In genomic region chr2:29747786-29748470, GRCh38 we compare ENCODE assay signal across 8 cellular contexts.
A peak's percentile ranks its signal among the peaks of the same experiment; 100 is the strongest.
DNase-seq lines count a peak whose midpoint lies in the region; ATAC-seq and TF ChIP-seq lines count a peak whose summit lies in the region.

No MANE protein-coding gene starts in this region.

- no peaks in the 10 kb centered on the region for H3K36me3 Mint-ChIP-seq in HFFc6 (ENCODE audit: low read depth)

- H3K27me3 Mint-ChIP-seq in HFFc6 (ENCODE audit: insufficient read depth): peaks cover 18% of the 10 kb centered on the region

- H3K4me3 ChIP-seq in PC-3 (ENCODE audit: low read length) (peak overlapping the region; percentile 3; the same call in 1 of the 2 replicates), left lung (no peak overlapping the region), OCI-LY7 (ENCODE audit: low read depth, low read length, poor library complexity, severe bottlenecking) (no peak overlapping the region)

- H4K20me1 ChIP-seq in PC-3 (ENCODE audit: low read length) (no peaks in the 10 kb centered on the region), OCI-LY7 (ENCODE audit: insufficient read depth, low read length) (no peaks in the 10 kb centered on the region)

- H3K36me3 ChIP-seq in PC-3 (ENCODE audit: low read depth, low read length): no peaks in the 10 kb centered on the region
- H3K36me3 ChIP-seq in left lung: no peaks in the 10 kb centered on the region
- H3K36me3 ChIP-seq in OCI-LY7 (ENCODE audit: insufficient read depth, low read length): no peaks in the 10 kb centered on the region

- no peaks in the 10 kb centered on the region for H3K27me3 ChIP-seq in PC-3 (ENCODE audit: low read length)
- no peaks in the 10 kb centered on the region for H3K27me3 ChIP-seq in left lung

- H3K9me2 ChIP-seq in PC-3 (replicated peaks; ENCODE audit: low read length) (no peaks in the 10 kb centered on the region), OCI-LY7 (ENCODE audit: insufficient read depth, low read length) (no peaks in the 10 kb centered on the region)

- H3K27ac ChIP-seq in PC-3 (ENCODE audit: low read length) (peak overlapping the region; percentile 93), left lung (no peak overlapping the region), OCI-LY7 (ENCODE audit: low read depth, low read length, poor library complexity, severe bottlenecking) (no peak overlapping the region)

- POLR2A ChIA-PET in PC-3 (lab: Charles Lee; ENCODE audit: unreplicated experiment) (interaction anchor here (0.6 to 0.8 kb wide), 3 partner anchors 106 to 488 kb away, joined by 3 to 7 read pairs (median 3); no protein-coding TSS in a partner anchor), OCI-LY7 (lab: Charles Lee) (no interaction called here)

- H3K27ac Mint-ChIP-seq in HFFc6: no peak overlapping the region

- no peak overlapping the region for H3K4me3 Mint-ChIP-seq in HFFc6

- peaks cover 17% of the 10 kb centered on the region for H3K4me1 Mint-ChIP-seq in HFFc6 (ENCODE audit: low read depth)

- TF ChIP-seq CTCF in HFFc6 (IDR thresholded peaks at IDR 0.05) (no peak), PC-3 (conservative IDR thresholded peaks at IDR 0.05; ENCODE audit: low read depth, low read length) (no peak), left lung (IDR thresholded peaks at IDR 0.05) (no peak), OCI-LY7 (conservative IDR thresholded peaks at IDR 0.05; ENCODE audit: low read length) (no peak), omental fat pad (IDR thresholded peaks at IDR 0.05) (no peak)

- ATAC-seq in PC-3: peak; percentile 89
- peak; percentile 74 for ATAC-seq in left lung
- ATAC-seq in GM18517 (IDR thresholded peaks at IDR 0.05; ENCODE audit: unreplicated experiment): no peak
- ATAC-seq in omental fat pad (ENCODE audit: low FRiP score): no peak

- H3K4me2 ChIP-seq in PC-3 (ENCODE audit: low read length): peak overlapping the region; percentile 56
- no peak overlapping the region for H3K4me2 ChIP-seq in OCI-LY7 (ENCODE audit: low read length)

- intact Hi-C loops in PC-3 (cut with micrococcal nuclease): loop anchor here (1.0 to 10.0 kb wide), 7 partner anchors 25 to 433 kb away; no protein-coding TSS in a partner anchor
- intact Hi-C loops in left lung (cut with DNase I): no loop called here
- intact Hi-C loops in OCI-LY7 (cut with micrococcal nuclease; ENCODE audit: unreplicated experiment): no loop called here

- BruUV-seq in PC-3 (replicated peaks; lab: Mats Ljungman, UMichigan) (no TSS peak), OCI-LY7 (replicated peaks; lab: Mats Ljungman, UMichigan) (no TSS peak)

- H3K9ac ChIP-seq in PC-3 (ENCODE audit: low read length): peak overlapping the region; percentile 38

- CTCF ChIA-PET in PC-3 (lab: Charles Lee) (interaction anchor here (0.8 kb wide), 1 partner anchor 51 kb away, joined by 3 read pairs; no protein-coding TSS in a partner anchor), OCI-LY7 (lab: Charles Lee; ENCODE audit: unreplicated experiment) (no interaction called here)

- H3K4me1 ChIP-seq in PC-3 (ENCODE audit: insufficient read depth, low read length): peaks cover 47% of the 10 kb centered on the region
- H3K4me1 ChIP-seq in left lung: no peaks in the 10 kb centered on the region
- no peaks in the 10 kb centered on the region for H3K4me1 ChIP-seq in OCI-LY7 (ENCODE audit: insufficient read depth, low read length, poor library complexity, severe bottlenecking)

- DNase-seq in DMS 273 treated with DMSO at 0.1 percent for 48 hours (lab: John Stamatoyannopoulos, UW) (peak; percentile 93), HFFc6 (peak; percentile 94), PC-3 (peak; percentile 100), left lung (peak in 1 of 2 donors; percentile 36), anterior cingulate cortex (lab: John Stamatoyannopoulos, UW) (no peak), OCI-LY7 (ENCODE audit: low spot score) (no peak), omental fat pad (ENCODE audit: low spot score) (no peak)

- no peaks in the 10 kb centered on the region for H3K9me3 Mint-ChIP-seq in HFFc6

- peaks cover 7% of the 10 kb centered on the region for H3F3A ChIP-seq in PC-3 (ENCODE audit: low read length, unreplicated experiment)

- H3K79me2 ChIP-seq in PC-3 (ENCODE audit: low read length) (no peaks in the 10 kb centered on the region), OCI-LY7 (ENCODE audit: insufficient read depth, low read depth, low read length) (no peaks in the 10 kb centered on the region)

- peak overlapping the region; percentile 29; the same call in 1 of the 2 replicates for H2AFZ ChIP-seq in PC-3 (ENCODE audit: low read length)
- H2AFZ ChIP-seq in OCI-LY7 (ENCODE audit: low read length): no peak overlapping the region

- no peaks in the 10 kb centered on the region for H3K9me3 ChIP-seq in PC-3 (ENCODE audit: low read length)
- H3K9me3 ChIP-seq in left lung: no peaks in the 10 kb centered on the region
- no peaks in the 10 kb centered on the region for H3K9me3 ChIP-seq in OCI-LY7 (ENCODE audit: low read length)

Comparison
In these comparisons a context has a peak if more than half of its experiments do, and no peak if none do; other contexts are left out.
1. DNase-seq: peak in DMS 273 treated with DMSO at 0.1 percent for 48 hours (single experiment), HFFc6 (single experiment) and PC-3 (single experiment); none in anterior cingulate cortex (0 of 58), OCI-LY7 (single experiment) and omental fat pad (single experiment).
2. ATAC-seq: peak in PC-3 (single experiment) and left lung (single experiment); none in GM18517 (single experiment) and omental fat pad (single experiment).